Comparison of ENCODE assay signal across 1 cellular context in the genomic region with DNA sequence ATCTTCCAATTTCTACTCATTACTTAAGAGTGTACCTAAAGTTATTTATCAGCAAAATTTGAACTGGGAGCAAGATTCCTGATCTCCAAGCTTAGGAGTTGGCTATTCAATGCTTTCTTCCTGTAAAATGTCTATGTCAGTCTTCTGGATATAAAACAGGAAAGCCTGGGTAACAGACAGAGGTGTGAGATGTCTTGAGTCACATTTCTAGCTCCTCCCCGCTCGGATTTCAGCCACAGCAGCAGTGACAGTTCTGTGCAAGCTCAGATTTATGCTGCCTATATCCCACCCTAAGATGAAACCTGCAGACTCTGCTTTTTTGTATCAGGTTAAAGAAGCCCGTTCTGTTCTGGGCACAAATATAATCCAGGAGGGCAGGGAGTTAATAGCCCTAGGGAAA.
TF ChIP-seq lines count a peak whose summit lies in the region.

No MANE protein-coding gene starts in this region.

TF ChIP-seq in GM23338, 12 proteins besides CTCF, POLR2A, EP300 and RAD21 (continued from another document):
- TF ChIP-seq NANOG (IDR thresholded peaks at IDR 0.05; ENCODE audit: borderline replicate concordance) (no peak), JUNB (IDR thresholded peaks at IDR 0.05; ENCODE audit: unreplicated experiment) (no peak), EZH2 (IDR thresholded peaks at IDR 0.05; ENCODE audit: low read depth, unreplicated experiment) (no peak), EZH2phosphoT487 (IDR thresholded peaks at IDR 0.05; ENCODE audit: unreplicated experiment) (no peak), ZNF331 (CRISPR knock-in tag; IDR thresholded peaks at IDR 0.05; ENCODE audit: low read depth) (no peak), POLR2AphosphoS5 (IDR thresholded peaks at IDR 0.05; ENCODE audit: low read depth) (no peak)
- TF ChIP-seq, protein P1, sequence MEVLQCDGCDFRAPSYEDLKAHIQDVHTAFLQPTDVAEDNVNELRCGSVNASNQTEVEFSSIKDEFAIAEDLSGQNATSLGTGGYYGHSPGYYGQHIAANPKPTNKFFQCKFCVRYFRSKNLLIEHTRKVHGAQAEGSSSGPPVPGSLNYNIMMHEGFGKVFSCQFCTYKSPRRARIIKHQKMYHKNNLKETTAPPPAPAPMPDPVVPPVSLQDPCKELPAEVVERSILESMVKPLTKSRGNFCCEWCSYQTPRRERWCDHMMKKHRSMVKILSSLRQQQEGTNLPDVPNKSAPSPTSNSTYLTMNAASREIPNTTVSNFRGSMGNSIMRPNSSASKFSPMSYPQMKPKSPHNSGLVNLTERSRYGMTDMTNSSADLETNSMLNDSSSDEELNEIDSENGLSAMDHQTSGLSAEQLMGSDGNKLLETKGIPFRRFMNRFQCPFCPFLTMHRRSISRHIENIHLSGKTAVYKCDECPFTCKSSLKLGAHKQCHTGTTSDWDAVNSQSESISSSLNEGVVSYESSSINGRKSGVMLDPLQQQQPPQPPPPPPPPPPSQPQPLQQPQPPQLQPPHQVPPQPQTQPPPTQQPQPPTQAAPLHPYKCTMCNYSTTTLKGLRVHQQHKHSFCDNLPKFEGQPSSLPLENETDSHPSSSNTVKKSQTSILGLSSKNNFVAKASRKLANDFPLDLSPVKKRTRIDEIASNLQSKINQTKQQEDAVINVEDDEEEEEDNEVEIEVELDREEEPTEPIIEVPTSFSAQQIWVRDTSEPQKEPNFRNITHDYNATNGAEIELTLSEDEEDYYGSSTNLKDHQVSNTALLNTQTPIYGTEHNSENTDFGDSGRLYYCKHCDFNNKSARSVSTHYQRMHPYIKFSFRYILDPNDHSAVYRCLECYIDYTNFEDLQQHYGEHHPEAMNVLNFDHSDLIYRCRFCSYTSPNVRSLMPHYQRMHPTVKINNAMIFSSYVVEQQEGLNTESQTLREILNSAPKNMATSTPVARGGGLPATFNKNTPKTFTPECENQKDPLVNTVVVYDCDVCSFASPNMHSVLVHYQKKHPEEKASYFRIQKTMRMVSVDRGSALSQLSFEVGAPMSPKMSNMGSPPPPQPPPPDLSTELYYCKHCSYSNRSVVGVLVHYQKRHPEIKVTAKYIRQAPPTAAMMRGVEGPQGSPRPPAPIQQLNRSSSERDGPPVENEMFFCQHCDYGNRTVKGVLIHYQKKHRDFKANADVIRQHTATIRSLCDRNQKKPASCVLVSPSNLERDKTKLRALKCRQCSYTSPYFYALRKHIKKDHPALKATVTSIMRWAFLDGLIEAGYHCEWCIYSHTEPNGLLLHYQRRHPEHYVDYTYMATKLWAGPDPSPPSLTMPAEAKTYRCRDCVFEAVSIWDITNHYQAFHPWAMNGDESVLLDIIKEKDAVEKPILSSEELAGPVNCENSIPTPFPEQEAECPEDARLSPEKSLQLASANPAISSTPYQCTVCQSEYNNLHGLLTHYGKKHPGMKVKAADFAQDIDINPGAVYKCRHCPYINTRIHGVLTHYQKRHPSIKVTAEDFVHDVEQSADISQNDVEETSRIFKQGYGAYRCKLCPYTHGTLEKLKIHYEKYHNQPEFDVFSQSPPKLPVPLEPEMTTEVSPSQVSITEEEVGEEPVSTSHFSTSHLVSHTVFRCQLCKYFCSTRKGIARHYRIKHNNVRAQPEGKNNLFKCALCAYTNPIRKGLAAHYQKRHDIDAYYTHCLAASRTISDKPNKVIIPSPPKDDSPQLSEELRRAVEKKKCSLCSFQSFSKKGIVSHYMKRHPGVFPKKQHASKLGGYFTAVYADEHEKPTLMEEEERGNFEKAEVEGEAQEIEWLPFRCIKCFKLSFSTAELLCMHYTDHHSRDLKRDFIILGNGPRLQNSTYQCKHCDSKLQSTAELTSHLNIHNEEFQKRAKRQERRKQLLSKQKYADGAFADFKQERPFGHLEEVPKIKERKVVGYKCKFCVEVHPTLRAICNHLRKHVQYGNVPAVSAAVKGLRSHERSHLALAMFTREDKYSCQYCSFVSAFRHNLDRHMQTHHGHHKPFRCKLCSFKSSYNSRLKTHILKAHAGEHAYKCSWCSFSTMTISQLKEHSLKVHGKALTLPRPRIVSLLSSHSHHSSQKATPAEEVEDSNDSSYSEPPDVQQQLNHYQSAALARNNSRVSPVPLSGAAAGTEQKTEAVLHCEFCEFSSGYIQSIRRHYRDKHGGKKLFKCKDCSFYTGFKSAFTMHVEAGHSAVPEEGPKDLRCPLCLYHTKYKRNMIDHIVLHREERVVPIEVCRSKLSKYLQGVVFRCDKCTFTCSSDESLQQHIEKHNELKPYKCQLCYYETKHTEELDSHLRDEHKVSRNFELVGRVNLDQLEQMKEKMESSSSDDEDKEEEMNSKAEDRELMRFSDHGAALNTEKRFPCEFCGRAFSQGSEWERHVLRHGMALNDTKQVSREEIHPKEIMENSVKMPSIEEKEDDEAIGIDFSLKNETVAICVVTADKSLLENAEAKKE (CRISPR knock-in tag; IDR thresholded peaks at IDR 0.05) = no peak
